Comparison of ENCODE assay signal across 10 cellular contexts in the genomic region with DNA sequence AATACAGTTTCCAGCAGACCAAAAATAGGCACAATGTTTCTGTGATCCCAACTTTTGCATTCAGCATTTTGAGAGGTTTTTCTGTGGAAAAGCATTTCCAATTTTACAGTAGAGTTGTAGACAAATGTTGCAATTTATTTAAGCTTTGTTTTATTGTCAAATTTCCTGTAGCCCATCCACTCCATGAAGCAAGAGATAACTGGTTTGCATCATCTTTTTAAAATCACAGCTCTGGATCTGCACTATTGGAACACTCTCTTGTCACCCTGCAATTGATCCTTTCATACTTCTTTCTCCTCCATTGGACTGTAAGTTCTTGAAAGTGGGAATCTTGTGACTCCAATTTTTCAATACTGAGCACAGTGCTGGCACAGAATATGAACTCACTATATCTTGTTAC.
DNase-seq lines count a peak whose midpoint lies in the region; ATAC-seq, FAIRE-seq and TF ChIP-seq lines count a peak whose summit lies in the region.
"Had no signal": no experiment of that assay in that cellular context is flagged by ENCODE, and none has a peak within 500 bp of the region (broad histone marks: within the 10 kb centered on the region; RNA-seq: fewer than 3 reads in every experiment).

No MANE protein-coding gene starts in this region.

- DNase-seq in Caco-2 (no peak), K562 (ENCODE audit: extremely low read depth in 1 of 4, low spot score in 3 of 4) (no peak), osteoblast (ENCODE audit: insufficient read length, low spot score, missing footprints) (no peak), anterior cingulate cortex (lab: John Stamatoyannopoulos, UW) (no peak), head of caudate nucleus (no peak), H54 (ENCODE audit: insufficient read length, low spot score) (no peak)
- DNase-seq: NCI-H1417, NCI-H82 had no signal

- peaks cover 41% of the 10 kb centered on the region for H3K4me1 Mint-ChIP-seq in Caco-2 (ENCODE audit: low read depth, unreplicated experiment)

- peaks cover 6% of the 10 kb centered on the region; the same call in 1 of the 3 replicates for H3K79me2 ChIP-seq in K562 (ENCODE audit: control insufficient read depth, insufficient read depth, low read length)
- H3K79me2 ChIP-seq in osteoblast (ENCODE audit: insufficient read depth, low read length): peaks cover 94% of the 10 kb centered on the region

- TF ChIP-seq EP300 in K562 (IDR thresholded peaks at IDR 0.05; ENCODE audit: low read length): no peak

- FAIRE-seq in K562 (lab: Jason Lieb, UNC): no peak
- no peak for FAIRE-seq in H54 (lab: Jason Lieb, UNC)

- CTCF ChIA-PET in Caco-2 (lab: Charles Lee) (interaction anchor here (2.2 kb wide), 1 partner anchor 86 kb away, joined by 8 read pairs; a partner anchor contains a TSS), K562 (lab: Yijun Ruan, JAX; ENCODE audit: low intra/inter-chr PET ratio) (no interaction called here)

- H3K27ac Mint-ChIP-seq in Caco-2 (ENCODE audit: unreplicated experiment): peak overlapping the region; percentile 36

- POLR2A ChIA-PET in Caco-2 (lab: Charles Lee) (no interaction called here), K562 (lab: Yijun Ruan, JAX) (interaction anchor here (0.6 to 1.4 kb wide), 5 partner anchors 14 to 66 kb away, joined by 3 to 4 read pairs (median 3); no protein-coding TSS in a partner anchor)

- H3K4me3 Mint-ChIP-seq in Caco-2 (ENCODE audit: unreplicated experiment): no peak overlapping the region

- H3K4me2 ChIP-seq in K562 (ENCODE audit: insufficient read depth, low read length) (no peak overlapping the region), osteoblast (ENCODE audit: insufficient read depth, low read length) (no peak overlapping the region)

- H4K20me1 ChIP-seq in K562 (replicated peaks; ENCODE audit: control insufficient read depth, insufficient read depth, low read length): no peaks in the 10 kb centered on the region
- peaks cover 5% of the 10 kb centered on the region for H4K20me1 ChIP-seq in osteoblast (ENCODE audit: insufficient read depth, low read length)

- H2AFZ ChIP-seq in K562 (ENCODE audit: low read depth, low read length): 0 out of 2 replicates have a peak overlapping the region, but pooled peaks have one; percentile 88
- no peak overlapping the region for H2AFZ ChIP-seq in osteoblast (ENCODE audit: low read length)

- H3K27me3 ChIP-seq in Caco-2 (replicated peaks; ENCODE audit: control insufficient read depth, insufficient read depth, low read length) (no peaks in the 10 kb centered on the region), K562 (ENCODE audit: control insufficient read depth in 2 of 2, insufficient read depth in 2 of 2, low read length in 2 of 2) (no peaks in the 10 kb centered on the region), osteoblast (ENCODE audit: insufficient read depth, low read length) (no peaks in the 10 kb centered on the region)

- H3K9me1 ChIP-seq in K562 (ENCODE audit: control insufficient read depth, insufficient read depth, low read length): no peaks in the 10 kb centered on the region

- ATAC-seq in K562 (no peak), HG02884 (IDR thresholded peaks at IDR 0.05; ENCODE audit: unreplicated experiment) (no peak)

- no peaks in the 10 kb centered on the region for H3K27me3 Mint-ChIP-seq in Caco-2 (ENCODE audit: insufficient read depth, unreplicated experiment)

- H3K36me3 ChIP-seq in Caco-2 (ENCODE audit: control insufficient read depth, insufficient read depth, low read length) (no peaks in the 10 kb centered on the region), KOPT-K1 (ENCODE audit: insufficient read depth, low read length) (no peaks in the 10 kb centered on the region), K562 (ENCODE audit: control insufficient read depth, insufficient read depth, low read length) (no peaks in the 10 kb centered on the region), osteoblast (ENCODE audit: insufficient read depth, low read length) (no peaks in the 10 kb centered on the region)

- TF ChIP-seq POLR2A in K562 (conservative IDR thresholded peaks at IDR 0.05): no peak
- no peak for TF ChIP-seq POLR2A in H54 (IDR thresholded peaks at IDR 0.05; ENCODE audit: low read depth, low read length)

- peaks cover 5% of the 10 kb centered on the region for H3K36me3 Mint-ChIP-seq in Caco-2 (ENCODE audit: insufficient read depth, unreplicated experiment)

- H3K4me1 ChIP-seq in Caco-2 (peaks cover 18% of the 10 kb centered on the region; the same call in 1 of the 2 replicates), K562 (replicated peaks in 1 of 2; ENCODE audit: control insufficient read depth in 2 of 2, insufficient read depth in 2 of 2, low read length in 2 of 2) (peaks cover 12 to 58% of the 10 kb centered on the region in 2 experiments), osteoblast (ENCODE audit: insufficient read depth, low read length) (peaks cover 49% of the 10 kb centered on the region)

- H3K4me3 ChIP-seq in Caco-2 (ENCODE audit: low read depth, low read length) (no peak overlapping the region), K562 (no peak overlapping the region), osteoblast (ENCODE audit: insufficient read depth, low read length) (no peak overlapping the region)

- H3K9me3 ChIP-seq in Caco-2 (no peaks in the 10 kb centered on the region), KOPT-K1 (ENCODE audit: insufficient read depth, low read length, poor library complexity, severe bottlenecking) (no peaks in the 10 kb centered on the region), K562 (replicated peaks; ENCODE audit: control insufficient read depth, insufficient read depth, low read depth, low read length) (no peaks in the 10 kb centered on the region), osteoblast (ENCODE audit: low read depth, low read length) (no peaks in the 10 kb centered on the region)

- in situ Hi-C loops in K562 (cut with MboI): no loop called here

- BruUV-seq in Caco-2 (replicated peaks; lab: Mats Ljungman, UMichigan): no TSS peak
- no TSS peak for BruUV-seq in K562 (replicated peaks; lab: Mats Ljungman, UMichigan)

- TF ChIP-seq RAD21 in K562 (CRISPR knock-in tag; conservative IDR thresholded peaks at IDR 0.05 in 1 of 2, IDR thresholded peaks at IDR 0.05 in 1 of 2): no peak

- TF ChIP-seq CTCF in Caco-2 (IDR thresholded peaks at IDR 0.05; ENCODE audit: insufficient read depth in 1 of 2, low read depth in 1 of 2, low read length in 1 of 2, severe bottlenecking in 1 of 2, unreplicated experiment in 1 of 2) (no peak), K562 (IDR thresholded peaks at IDR 0.05 in 2 of 3, conservative IDR thresholded peaks at IDR 0.05 in 1 of 3; ENCODE audit: insufficient read depth in 2 of 3, low read depth in 1 of 3, low read length in 3 of 3) (no peak), osteoblast (IDR thresholded peaks at IDR 0.05; ENCODE audit: extremely low read depth, low read depth, low read length) (no peak)

- H3K27ac ChIP-seq in KOPT-K1 (ENCODE audit: low read depth, low read length, poor library complexity, severe bottlenecking) (peak overlapping the region; percentile 79), K562 (ENCODE audit: extremely low read depth, low read depth, low read length) (peak overlapping the region; percentile 49; the same call in 2 of the 3 replicates), osteoblast (ENCODE audit: low read depth, low read length) (peak overlapping the region; percentile 29)

- intact Hi-C loops in Caco-2 (cut with micrococcal nuclease; ENCODE audit: unreplicated experiment) (no loop called here), K562 (cut with micrococcal nuclease) (loop anchor here (5.0 kb wide), 2 partner anchors 45 to 65 kb away; no protein-coding TSS in a partner anchor), head of caudate nucleus (cut with DNase I) (no loop called here)

- H3K9me3 Mint-ChIP-seq in Caco-2 (ENCODE audit: unreplicated experiment): no peaks in the 10 kb centered on the region

- H3K9ac ChIP-seq in K562 (ENCODE audit: insufficient read depth in 1 of 2, low read depth in 2 of 2, low read length in 2 of 2): peak overlapping the region in 1 of 2 experiments; percentile 73; a peak in 1 of 4 replicates

TF ChIP-seq in K562, 482 proteins besides CTCF, POLR2A, EP300 and RAD21 (continues in another document):
- no peak for TF ChIP-seq POLR2AphosphoS2 (IDR thresholded peaks at IDR 0.05; ENCODE audit: low read length)
- TF ChIP-seq ZSCAN32 (CRISPR knock-in tag; IDR thresholded peaks at IDR 0.05): peak; percentile 74
- peak; percentile 64; the same call in 1 of the 2 replicates for TF ChIP-seq ATF7 (IDR thresholded peaks at IDR 0.05)
- no peak for TF ChIP-seq NFE2L1 (tag; IDR thresholded peaks at IDR 0.05; ENCODE audit: borderline replicate concordance, low read depth)
- no peak for TF ChIP-seq MAFK (IDR thresholded peaks at IDR 0.05; ENCODE audit: low read length)
- TF ChIP-seq, protein P1, sequence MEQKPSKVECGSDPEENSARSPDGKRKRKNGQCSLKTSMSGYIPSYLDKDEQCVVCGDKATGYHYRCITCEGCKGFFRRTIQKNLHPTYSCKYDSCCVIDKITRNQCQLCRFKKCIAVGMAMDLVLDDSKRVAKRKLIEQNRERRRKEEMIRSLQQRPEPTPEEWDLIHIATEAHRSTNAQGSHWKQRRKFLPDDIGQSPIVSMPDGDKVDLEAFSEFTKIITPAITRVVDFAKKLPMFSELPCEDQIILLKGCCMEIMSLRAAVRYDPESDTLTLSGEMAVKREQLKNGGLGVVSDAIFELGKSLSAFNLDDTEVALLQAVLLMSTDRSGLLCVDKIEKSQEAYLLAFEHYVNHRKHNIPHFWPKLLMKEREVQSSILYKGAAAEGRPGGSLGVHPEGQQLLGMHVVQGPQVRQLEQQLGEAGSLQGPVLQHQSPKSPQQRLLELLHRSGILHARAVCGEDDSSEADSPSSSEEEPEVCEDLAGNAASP (IDR thresholded peaks at IDR 0.05): no peak
- no peak for TF ChIP-seq TFAM (CRISPR knock-in tag; conservative IDR thresholded peaks at IDR 0.05)
- no peak for TF ChIP-seq ZNF165 (CRISPR knock-in tag; IDR thresholded peaks at IDR 0.05; ENCODE audit: borderline replicate concordance)
- TF ChIP-seq, protein P2, sequence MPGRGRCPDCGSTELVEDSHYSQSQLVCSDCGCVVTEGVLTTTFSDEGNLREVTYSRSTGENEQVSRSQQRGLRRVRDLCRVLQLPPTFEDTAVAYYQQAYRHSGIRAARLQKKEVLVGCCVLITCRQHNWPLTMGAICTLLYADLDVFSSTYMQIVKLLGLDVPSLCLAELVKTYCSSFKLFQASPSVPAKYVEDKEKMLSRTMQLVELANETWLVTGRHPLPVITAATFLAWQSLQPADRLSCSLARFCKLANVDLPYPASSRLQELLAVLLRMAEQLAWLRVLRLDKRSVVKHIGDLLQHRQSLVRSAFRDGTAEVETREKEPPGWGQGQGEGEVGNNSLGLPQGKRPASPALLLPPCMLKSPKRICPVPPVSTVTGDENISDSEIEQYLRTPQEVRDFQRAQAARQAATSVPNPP (IDR thresholded peaks at IDR 0.05; ENCODE audit: borderline replicate concordance, insufficient read depth, insufficient read length): no peak
- TF ChIP-seq POLR3G (IDR thresholded peaks at IDR 0.05; ENCODE audit: extremely low read depth, insufficient read length, insufficient replicate concordance): no peak
- TF ChIP-seq FOXP1 (CRISPR knock-in tag; IDR thresholded peaks at IDR 0.05): no peak

Comparison
In these comparisons a context has a peak if more than half of its experiments do, and no peak if none do; other contexts are left out.
1. H3K27ac ChIP-seq: peak in every context shown above with its lines; median percentile 79 in KOPT-K1; 49 in K562; 29 in osteoblast.